In genomic region chr10:94194256-94194655, GRCh38 we compare ENCODE assay signal across 15 cellular contexts.
A peak's percentile ranks its signal among the peaks of the same experiment; 100 is the strongest.
DNase-seq lines count a peak whose midpoint lies in the region; FAIRE-seq and TF ChIP-seq lines count a peak whose summit lies in the region.
"Had no signal": no experiment of that assay in that cellular context is flagged by ENCODE, and none has a peak within 500 bp of the region (broad histone marks: within the 10 kb centered on the region; RNA-seq: fewer than 3 reads in every experiment).

No MANE protein-coding gene starts in this region.

- H3K4me3 ChIP-seq in endothelial cell of umbilical vein (replicated peaks in 1 of 3; ENCODE audit: insufficient read depth in 1 of 3, low read depth in 1 of 3, low read length in 3 of 3): no peak overlapping the region
- H3K4me3 ChIP-seq: spleen had no signal

- H3K4me3 Mint-ChIP-seq in nephron: no peak overlapping the region
- H3K4me3 Mint-ChIP-seq: dendritic cell treated with granulocyte-macrophage colony-stimulating factor and Interleukin-4, amounts not matched to agents 40 ng/mL and 50 ng/mL, for 4 days; T-helper 1 cell treated with Interleukin-12 subunit alpha and Interleukin-12 subunit beta and Interleukin-4 antibody, amounts not matched to agents 30 μg/mL and 1 μg/mL, for 36 hours had no signal

- H2AFZ ChIP-seq in endothelial cell of umbilical vein (ENCODE audit: low read depth, low read length): no peak overlapping the region

- no peaks in the 10 kb centered on the region for H3K36me3 Mint-ChIP-seq in nephron (ENCODE audit: low read depth)

- TF ChIP-seq CTCF in endothelial cell of umbilical vein (IDR thresholded peaks at IDR 0.05; ENCODE audit: extremely low read depth in 1 of 2, insufficient read depth in 1 of 2, low read depth in 1 of 2, low read length in 2 of 2) (no peak), nephron (IDR thresholded peaks at IDR 0.05; ENCODE audit: unreplicated experiment in 3 of 3) (no peak), GM20000 (IDR thresholded peaks at IDR 0.05; ENCODE audit: extremely low read depth, missing control alignments) (no peak)

- no peaks in the 10 kb centered on the region for H3K9me1 ChIP-seq in endothelial cell of umbilical vein (replicated peaks; ENCODE audit: control insufficient read depth, extremely low read depth, insufficient read depth, low read length)

- no peak overlapping the region for H3K4me2 ChIP-seq in endothelial cell of umbilical vein (ENCODE audit: insufficient read depth, low read length)

- POLR2A ChIA-PET in endothelial cell of umbilical vein (lab: Charles Lee): no interaction called here

- no peak for FAIRE-seq in endothelial cell of umbilical vein (lab: Jason Lieb, UNC)

- no peaks in the 10 kb centered on the region for H3K36me3 ChIP-seq in endothelial cell of umbilical vein (ENCODE audit: control insufficient read depth in 2 of 2, extremely low read depth in 1 of 2, insufficient read depth in 2 of 2, low read length in 2 of 2)
- H3K36me3 ChIP-seq: spleen had no signal

- no peak overlapping the region for H3K9ac ChIP-seq in endothelial cell of umbilical vein (replicated peaks; ENCODE audit: extremely low read depth, insufficient read depth, low read length)

- peaks cover 29% of the 10 kb centered on the region for H3K4me1 Mint-ChIP-seq in nephron

- H3K9me3 Mint-ChIP-seq in nephron: no peaks in the 10 kb centered on the region
- H3K9me3 Mint-ChIP-seq: dendritic cell treated with granulocyte-macrophage colony-stimulating factor and Interleukin-4, amounts not matched to agents 40 ng/mL and 50 ng/mL, for 4 days; T-helper 1 cell treated with Interleukin-12 subunit alpha and Interleukin-12 subunit beta and Interleukin-4 antibody, amounts not matched to agents 30 μg/mL and 1 μg/mL, for 36 hours had no signal

- H3K27ac ChIP-seq in endothelial cell of umbilical vein (ENCODE audit: insufficient read depth, low read depth, low read length): no peak overlapping the region
- H3K27ac ChIP-seq: spleen had no signal

- no peaks in the 10 kb centered on the region for H3K9me3 ChIP-seq in endothelial cell of umbilical vein (replicated peaks; ENCODE audit: control insufficient read depth, insufficient read depth, low read length)

- DNase-seq in Daoy (ENCODE audit: low read depth) (peak; percentile 70), NCI-H226 (peak; percentile 84), endothelial cell of umbilical vein (ENCODE audit: low read depth, low spot score) (no peak), GM20000 (ENCODE audit: low spot score) (no peak), NCI-H510A (lab: John Stamatoyannopoulos, UW) (no peak)
- no peak for DNase-seq in activated CD4-positive, CD25-positive, alpha-beta regulatory T cell treated with anti-CD3 and anti-CD28 coated beads, Interleukin-2, amount 50 U/mL, for 72 hours
- DNase-seq in stimulated activated CD4-positive, alpha-beta T cell treated with anti-CD3 and anti-CD28 coated beads, Interleukin-1b, Interleukin-23, amount 100 ng/mL, for 48 hours: no peak
- DNase-seq: activated CD4-positive, alpha-beta T cell treated with anti-CD3 and anti-CD28 coated beads, Interleukin-2, amount 50 U/mL, for 4 hours; activated effector memory CD4-positive, alpha-beta T cell treated with Interleukin-2 at 50 U/mL for 16 hours; NCI-H1694; NK-92 treated with Interleukin-12 subunit alpha and Interleukin-12 subunit beta, amount 100 ng/mL, for 24 hours; spleen had no signal

- no peaks in the 10 kb centered on the region for H3K27me3 Mint-ChIP-seq in nephron (ENCODE audit: low read depth)
- H3K27me3 Mint-ChIP-seq: dendritic cell treated with granulocyte-macrophage colony-stimulating factor and Interleukin-4, amounts not matched to agents 40 ng/mL and 50 ng/mL, for 4 days had no signal

- peaks cover 0 to 2% of the 10 kb centered on the region in 2 experiments for H3K27me3 ChIP-seq in endothelial cell of umbilical vein (ENCODE audit: control insufficient read depth in 2 of 2, insufficient read depth in 2 of 2, low read length in 2 of 2)
- H3K27me3 ChIP-seq: spleen had no signal

- H4K20me1 ChIP-seq in endothelial cell of umbilical vein (replicated peaks; ENCODE audit: control insufficient read depth, extremely low read depth, insufficient read depth, low read length): no peaks in the 10 kb centered on the region

- BruUV-seq in endothelial cell of umbilical vein (replicated peaks; lab: Mats Ljungman, UMichigan): no TSS peak

- H3K27ac Mint-ChIP-seq in nephron: peak overlapping the region in 2 of 3 experiments; percentile 36 to 63
- H3K27ac Mint-ChIP-seq: dendritic cell treated with granulocyte-macrophage colony-stimulating factor and Interleukin-4, amounts not matched to agents 40 ng/mL and 50 ng/mL, for 4 days; T-helper 1 cell treated with Interleukin-12 subunit alpha and Interleukin-12 subunit beta and Interleukin-4 antibody, amounts not matched to agents 30 μg/mL and 1 μg/mL, for 36 hours had no signal

- dilution Hi-C loops in endothelial cell of umbilical vein (cut with MboI; ENCODE audit: extremely low pct_ligation_motif_present, low sequenced_read_pairs): no loop called here

- CTCF ChIA-PET in endothelial cell of umbilical vein (lab: Charles Lee): interaction anchor here (1.1 kb wide), 1 partner anchor 16 kb away, joined by 3 read pairs; no protein-coding TSS in a partner anchor

- H3K4me1 ChIP-seq in endothelial cell of umbilical vein (ENCODE audit: control insufficient read depth, extremely low read depth, insufficient read depth, low read length): no peaks in the 10 kb centered on the region
- H3K4me1 ChIP-seq: spleen had no signal

- intact Hi-C loops in endothelial cell of umbilical vein (cut with micrococcal nuclease): no loop called here

- H3K79me2 ChIP-seq in endothelial cell of umbilical vein (ENCODE audit: control insufficient read depth, insufficient read depth, low read length): no peaks in the 10 kb centered on the region

- TF ChIP-seq POLR2A in endothelial cell of umbilical vein (IDR thresholded peaks at IDR 0.05; ENCODE audit: low read depth, low read length): no peak

TF ChIP-seq in endothelial cell of umbilical vein, 7 proteins besides CTCF, POLR2A, EP300 and RAD21:
- TF ChIP-seq JUN (IDR thresholded peaks at IDR 0.05; ENCODE audit: borderline replicate concordance, insufficient read depth, insufficient read length, low read depth) (no peak), MYC (IDR thresholded peaks at IDR 0.05; ENCODE audit: low read depth, low read length) (no peak), FOS (IDR thresholded peaks at IDR 0.05; ENCODE audit: borderline replicate concordance, insufficient read depth, low read length) (peak; percentile 39), EZH2 (IDR thresholded peaks at IDR 0.05; ENCODE audit: borderline replicate concordance, low read depth, low read length, severe bottlenecking) (no peak)

Comparison
In these comparisons a context has a peak if more than half of its experiments do, and no peak if none do; other contexts are left out.
1. DNase-seq: peak in Daoy (single experiment) and NCI-H226 (single experiment); none in endothelial cell of umbilical vein (single experiment), GM20000 (single experiment), activated CD4-positive, CD25-positive, alpha-beta regulatory T cell treated with anti-CD3 and anti-CD28 coated beads, Interleukin-2, amount 50 U/mL, for 72 hours (single experiment), stimulated activated CD4-positive, alpha-beta T cell treated with anti-CD3 and anti-CD28 coated beads, Interleukin-1b, Interleukin-23, amount 100 ng/mL, for 48 hours (single experiment) and NCI-H510A (single experiment).